In the genomic region with DNA sequence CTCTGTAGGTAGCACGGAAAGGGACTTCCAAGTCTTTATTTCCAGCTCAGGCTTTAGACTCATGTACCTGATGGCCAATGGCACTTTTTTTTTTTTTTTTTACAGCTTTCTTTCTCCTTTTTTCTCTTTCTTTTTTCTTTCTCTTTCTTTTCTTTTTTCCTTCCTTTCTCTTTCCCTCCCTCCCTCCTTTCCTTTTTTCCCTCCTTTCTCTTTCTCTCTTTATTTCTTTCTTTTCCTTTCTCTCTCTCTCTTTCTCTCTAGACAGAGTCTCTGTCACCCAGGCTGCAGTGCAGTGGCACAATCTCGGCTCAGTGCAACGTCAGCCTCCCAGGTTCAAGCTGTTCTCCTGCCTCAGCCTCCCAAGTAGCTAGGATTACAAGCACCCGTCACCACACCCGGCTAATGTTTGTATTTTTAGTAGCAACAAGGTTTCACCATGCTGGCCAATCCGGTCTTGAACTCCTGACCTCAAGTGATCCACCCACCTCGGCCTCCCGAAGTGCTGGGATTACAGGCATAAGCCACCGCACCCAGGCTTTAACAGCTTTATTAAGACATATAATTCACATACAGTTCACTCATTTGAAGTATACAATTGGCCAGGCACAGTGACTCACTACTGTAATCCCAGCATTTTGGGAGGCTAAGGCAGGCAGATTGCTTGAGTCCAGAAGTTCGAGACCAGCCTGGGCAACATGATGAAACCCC, we compare ENCODE assay signal across 24 cellular contexts. TPM values are rescaled to one million over a fixed set of nuclear protein-coding genes. Genes with fewer than 3 reads are reported as not detected.
A peak's percentile ranks its signal among the peaks of the same experiment; 100 is the strongest.
DNase-seq lines count a peak whose midpoint lies in the region; ATAC-seq and TF ChIP-seq lines count a peak whose summit lies in the region.
"Had no signal": no experiment of that assay in that cellular context is flagged by ENCODE, and none has a peak within 500 bp of the region (broad histone marks: within the 10 kb centered on the region; RNA-seq: fewer than 3 reads in every experiment).

No MANE protein-coding gene starts in this region.

- peak; percentile 70 for ATAC-seq in esophagus mucosa
- no peak for ATAC-seq in stimulated activated effector memory CD8-positive, alpha-beta T cell treated with anti-CD3 and anti-CD28 coated beads, Interleukin-12 subunit alpha, Interleukin-12 subunit beta, amount 100 ng/mL, for 72 hours
- ATAC-seq in heart right ventricle, result no peak
- ATAC-seq: CD8-positive, alpha-beta T cell; PC-3 had no signal

- POLR2A ChIA-PET in HEK293 (lab: Yijun Ruan, JAX), result interaction anchor here (0.6 to 0.8 kb wide), 2 partner anchors 16 to 76 kb away, joined by 3 to 4 read pairs; partner anchors contain the start of gene NCSTN

- H3K4me1 Mint-ChIP-seq in stimulated activated effector memory CD8-positive, alpha-beta T cell treated with anti-CD3 and anti-CD28 coated beads, Interleukin-12 subunit alpha, Interleukin-12 subunit beta, amount 100 ng/mL, for 72 hours, result peaks cover 23% of the 10 kb centered on the region

- no peaks in the 10 kb centered on the region for H3K4me1 ChIP-seq in HEK293 (ENCODE audit: control insufficient read depth, insufficient read depth, low read length)
- H3K4me1 ChIP-seq in heart right ventricle, result peaks cover 0 to 9% (median 5%) of the 10 kb centered on the region in 9 donors
- H3K4me1 ChIP-seq: Caco-2, SJCRH30 had no signal

- H3K36me3 ChIP-seq in HEK293 (ENCODE audit: control insufficient read depth in 2 of 2, insufficient read depth in 1 of 2, low read length in 2 of 2) (no peaks in the 10 kb centered on the region), heart right ventricle (no peaks in the 10 kb centered on the region)
- H3K36me3 ChIP-seq: SJCRH30 had no signal

- H3K9me3 ChIP-seq in HEK293 (ENCODE audit: control insufficient read depth, insufficient read depth, low read depth, low read length) (no peaks in the 10 kb centered on the region), heart right ventricle (no peaks in the 10 kb centered on the region)
- H3K9me3 ChIP-seq: Caco-2, SJCRH30 had no signal

- H3K27ac Mint-ChIP-seq in stimulated activated effector memory CD8-positive, alpha-beta T cell treated with anti-CD3 and anti-CD28 coated beads, Interleukin-12 subunit alpha, Interleukin-12 subunit beta, amount 100 ng/mL, for 72 hours, result peak overlapping the region; percentile 63
- H3K27ac Mint-ChIP-seq: CD8-positive, alpha-beta T cell had no signal

- H3K27ac ChIP-seq in HEK293 (ENCODE audit: extremely low read depth, low read depth, low read length), result no peak overlapping the region
- H3K27ac ChIP-seq in heart right ventricle, result no peak overlapping the region
- H3K27ac ChIP-seq: SJCRH30 had no signal

- intact Hi-C loops in heart right ventricle (cut with DNase I), result no loop called here

- no peaks in the 10 kb centered on the region for H3K9me3 Mint-ChIP-seq in stimulated activated effector memory CD8-positive, alpha-beta T cell treated with anti-CD3 and anti-CD28 coated beads, Interleukin-12 subunit alpha, Interleukin-12 subunit beta, amount 100 ng/mL, for 72 hours
- H3K9me3 Mint-ChIP-seq: CD8-positive, alpha-beta T cell; IgD-negative memory B cell had no signal

- TF ChIP-seq CTCF in HEK293 (tag by site-specific recombination; IDR thresholded peaks at IDR 0.05), result no peak
- no peak for TF ChIP-seq CTCF in heart right ventricle (IDR thresholded peaks at IDR 0.05)

- no peak overlapping the region for H3K4me3 Mint-ChIP-seq in stimulated activated effector memory CD8-positive, alpha-beta T cell treated with anti-CD3 and anti-CD28 coated beads, Interleukin-12 subunit alpha, Interleukin-12 subunit beta, amount 100 ng/mL, for 72 hours
- H3K4me3 Mint-ChIP-seq: CD8-positive, alpha-beta T cell; IgD-negative memory B cell had no signal

- WGBS in heart right ventricle, 2 donors, result 75 to 87% methylated on average over 10 of the region's 10 CpGs

- H3K27me3 ChIP-seq in heart right ventricle, result no peaks in the 10 kb centered on the region
- H3K27me3 ChIP-seq: SJCRH30 had no signal

- DNase-seq in MV-4-11 (lab: John Stamatoyannopoulos, UW), result peak; percentile 50
- no peak for DNase-seq in stimulated activated effector memory CD8-positive, alpha-beta T cell treated with anti-CD3 and anti-CD28 coated beads, Interleukin-12 subunit alpha, Interleukin-12 subunit beta, amount 100 ng/mL, for 72 hours (ENCODE audit: low spot score in 2 of 2)
- DNase-seq in HK-2 (ENCODE audit: unreplicated experiment), result no peak
- DNase-seq in DMS114 treated with DMSO at 0.1 percent for 48 hours (lab: John Stamatoyannopoulos, UW; ENCODE audit: unreplicated experiment), result no peak
- no peak for DNase-seq in heart right ventricle
- DNase-seq: C1 segment of cervical spinal cord; Caco-2; CD8-positive, alpha-beta T cell; DMS153; DND-41; HCEC 1CT; NCI-H1092 treated with DMSO at 0.1 percent for 48 hours; NCI-H1436; NCI-H187; NCI-H2081 treated with DMSO at 0.1 percent for 48 hours; NCI-H2171; NCI-H226; NCI-H510A; NK-92 treated with Interleukin-12 subunit alpha and Interleukin-12 subunit beta, amount 100 ng/mL, for 24 hours; PC-3; SJCRH30 had no signal

- H3K36me3 Mint-ChIP-seq in stimulated activated effector memory CD8-positive, alpha-beta T cell treated with anti-CD3 and anti-CD28 coated beads, Interleukin-12 subunit alpha, Interleukin-12 subunit beta, amount 100 ng/mL, for 72 hours, result peaks cover 9% of the 10 kb centered on the region
- H3K36me3 Mint-ChIP-seq: IgD-negative memory B cell had no signal

- H3K4me3 ChIP-seq in HEK293 (ENCODE audit: low read depth, low read length), result no peak overlapping the region
- no peak overlapping the region for H3K4me3 ChIP-seq in heart right ventricle
- H3K4me3 ChIP-seq: SJCRH30 had no signal

- CTCF ChIA-PET in HEK293 (lab: Yijun Ruan, JAX), result interaction anchor here (0.7 to 1.4 kb wide), 3 partner anchors 15 to 189 kb away, joined by 3 to 5 read pairs (median 4); no protein-coding TSS in a partner anchor

TF ChIP-seq in HEK293, 187 proteins besides CTCF, POLR2A, EP300 and RAD21:
- no peak for TF ChIP-seq ZIC2 (tag by site-specific recombination; IDR thresholded peaks at IDR 0.05)
- peak; percentile 99 for TF ChIP-seq PRDM1 (tag by site-specific recombination; IDR thresholded peaks at IDR 0.05)
- no peak for TF ChIP-seq ZBTB49 (tag by site-specific recombination; IDR thresholded peaks at IDR 0.05; ENCODE audit: low read depth)
- peak; percentile 76 for TF ChIP-seq ZNF366 (tag by site-specific recombination; conservative IDR thresholded peaks at IDR 0.05)
TF ChIP-seq in HEK293: peak in this region for 2.

RNA-seq across cellular contexts. Expression of gene DCAF8, which starts 5.1 kb away (rescaled TPM):
- total RNA-seq in esophagus mucosa (46.8 TPM), heart right ventricle (100 to 1,000 TPM; 122 to 171 (median 154) TPM)
- polyA plus RNA-seq in heart right ventricle, result 100 to 1,000 TPM in 1 of 2 donors, 10 to 100 TPM in 1; 47.1 to 101 TPM

RNA-seq across cellular contexts. Expression of gene PEX19, which starts 17.5 kb away (rescaled TPM):
- total RNA-seq in esophagus mucosa, result 38.8 TPM
- total RNA-seq in heart right ventricle, result 100 to 1,000 TPM in 1 of 10 donors, 10 to 100 TPM in 9; 72.9 to 100 (median 94.1) TPM
- polyA plus RNA-seq in heart right ventricle, result 10 to 100 TPM; 11.9 to 25.2 TPM
